In the genomic region with DNA sequence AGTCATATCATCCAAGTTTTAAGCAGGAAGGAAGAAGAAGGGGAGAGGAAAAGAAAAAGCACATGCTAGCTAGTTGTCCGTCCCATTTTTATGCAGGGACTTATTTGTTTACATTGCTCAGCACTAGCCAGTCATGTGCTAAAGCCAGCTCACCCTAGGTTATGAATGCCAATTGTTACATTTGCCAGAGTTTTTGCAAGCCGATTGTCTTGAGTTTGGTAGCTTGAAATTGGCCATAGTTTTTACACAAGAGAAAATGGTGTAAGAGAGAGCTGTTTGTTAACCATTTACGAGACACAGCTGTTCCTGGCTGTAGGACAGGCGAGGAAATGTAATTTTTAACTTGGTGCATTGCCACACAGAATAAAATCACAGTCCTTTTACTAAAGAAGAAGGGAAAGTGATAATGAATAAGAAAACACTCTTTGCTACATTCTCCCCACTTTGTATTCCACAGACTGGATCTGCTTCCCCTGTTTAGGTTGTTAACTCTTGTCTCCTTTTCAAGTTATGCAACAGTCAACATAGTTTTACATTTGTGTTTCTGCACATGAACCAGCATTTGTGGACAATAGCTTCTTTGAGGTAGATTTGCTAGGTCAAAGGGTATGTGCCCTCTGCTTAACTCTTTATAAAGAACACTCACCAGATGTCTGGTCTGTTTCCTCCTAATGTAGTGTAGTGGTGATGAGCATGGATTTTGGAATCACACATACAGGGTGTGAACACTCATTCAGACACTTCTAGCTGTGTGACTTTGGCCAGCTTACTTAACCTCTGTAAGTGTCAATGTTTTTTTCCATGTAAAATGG, we compare ENCODE assay signal across 13 cellular contexts.
A peak's percentile ranks its signal among the peaks of the same experiment; 100 is the strongest.
DNase-seq lines count a peak whose midpoint lies in the region; ATAC-seq and TF ChIP-seq lines count a peak whose summit lies in the region.
"Had no signal": no experiment of that assay in that cellular context is flagged by ENCODE, and none has a peak within 500 bp of the region (broad histone marks: within the 10 kb centered on the region; RNA-seq: fewer than 3 reads in every experiment).

No MANE protein-coding gene starts in this region.

- no peaks in the 10 kb centered on the region for H3K9me3 Mint-ChIP-seq in CD4-positive, alpha-beta T cell
- H3K9me3 Mint-ChIP-seq in natural killer cell treated with Interleukin-12 subunit alpha and Interleukin-12 subunit beta and Interleukin-15 and Interleukin-18, amount 100 ng/mL, for 72 hours: no peaks in the 10 kb centered on the region
- H3K9me3 Mint-ChIP-seq: activated T-cell treated with anti-CD3 and anti-CD28 coated beads, Interleukin-2, amount 50 U/mL, for 4 hours had no signal

- DNase-seq in EH (ENCODE audit: low read depth): peak; percentile 9
- peak; percentile 43 to 82 for DNase-seq in cardiac fibroblast (ENCODE audit: low read depth in 2 of 2)
- DNase-seq in right cardiac atrium: no peak
- peak; percentile 91 for DNase-seq in renal cortical epithelial cell (ENCODE audit: low read depth)
- DNase-seq in CD4-positive, alpha-beta T cell: no peak
- DNase-seq in HUDEP-2 (lab: John Stamatoyannopoulos, UW; ENCODE audit: unreplicated experiment in 76 of 76): no peak
- DNase-seq in NCI-H748 treated with DMSO at 0.1 percent for 48 hours (lab: John Stamatoyannopoulos, UW): no peak
- no peak for DNase-seq in natural killer cell treated with Interleukin-12 subunit alpha and Interleukin-12 subunit beta and Interleukin-15 and Interleukin-18, amount 100 ng/mL, for 72 hours (ENCODE audit: low spot score)
- DNase-seq: activated T-cell treated with anti-CD3 and anti-CD28 coated beads, Interleukin-2, amount 50 U/mL, for 4 hours; NCI-H226; ovary had no signal

- no peak for TF ChIP-seq CTCF in cardiac fibroblast (IDR thresholded peaks at IDR 0.05; ENCODE audit: low read depth, low read length)
- no peak for TF ChIP-seq CTCF in CD4-positive, alpha-beta T cell (IDR thresholded peaks at IDR 0.05)

- no peak overlapping the region for H3K27ac Mint-ChIP-seq in CD4-positive, alpha-beta T cell
- H3K27ac Mint-ChIP-seq in natural killer cell treated with Interleukin-12 subunit alpha and Interleukin-12 subunit beta and Interleukin-15 and Interleukin-18, amount 100 ng/mL, for 72 hours: no peak overlapping the region

- H3K27ac ChIP-seq in right cardiac atrium (ENCODE audit: low read length): no peak overlapping the region
- no peak overlapping the region for H3K27ac ChIP-seq in CD4-positive, alpha-beta T cell (ENCODE audit: low read depth, low read length)

- H3K4me1 Mint-ChIP-seq in CD4-positive, alpha-beta T cell (ENCODE audit: low read depth): no peaks in the 10 kb centered on the region
- no peaks in the 10 kb centered on the region for H3K4me1 Mint-ChIP-seq in natural killer cell treated with Interleukin-12 subunit alpha and Interleukin-12 subunit beta and Interleukin-15 and Interleukin-18, amount 100 ng/mL, for 72 hours (ENCODE audit: low read depth in 2 of 2)
- H3K4me1 Mint-ChIP-seq: CD14-positive monocyte had no signal

- ATAC-seq in right cardiac atrium: peak; percentile 66 to 82
- no peak for ATAC-seq in CD4-positive, alpha-beta T cell (ENCODE audit: poor library complexity)
- no peak for ATAC-seq in natural killer cell treated with Interleukin-12 subunit alpha and Interleukin-12 subunit beta and Interleukin-15 and Interleukin-18, amount 100 ng/mL, for 72 hours
- ATAC-seq: activated T-cell treated with anti-CD3 and anti-CD28 coated beads, Interleukin-2, amount 50 U/mL, for 4 hours; HCT116 had no signal

- WGBS in right cardiac atrium: 50% methylated on average over 4 of the region's 4 CpGs

- H3K36me3 Mint-ChIP-seq in CD4-positive, alpha-beta T cell (ENCODE audit: low read depth): no peaks in the 10 kb centered on the region
- no peaks in the 10 kb centered on the region for H3K36me3 Mint-ChIP-seq in natural killer cell treated with Interleukin-12 subunit alpha and Interleukin-12 subunit beta and Interleukin-15 and Interleukin-18, amount 100 ng/mL, for 72 hours

- H3K4me1 ChIP-seq in right cardiac atrium (ENCODE audit: control insufficient read depth, insufficient read depth, low read length): peaks cover 2% of the 10 kb centered on the region

- POLR2A ChIA-PET in CD4-positive, alpha-beta T cell (lab: Charles Lee): no interaction called here

- H3K9me3 ChIP-seq in right cardiac atrium (ENCODE audit: control insufficient read depth, low read length): no peaks in the 10 kb centered on the region
- no peaks in the 10 kb centered on the region for H3K9me3 ChIP-seq in CD4-positive, alpha-beta T cell (ENCODE audit: control insufficient read depth, low read length)
- H3K9me3 ChIP-seq: ovary had no signal

- H3K27me3 ChIP-seq in right cardiac atrium (ENCODE audit: control insufficient read depth, insufficient read depth): no peaks in the 10 kb centered on the region
- H3K27me3 ChIP-seq in CD4-positive, alpha-beta T cell (ENCODE audit: control insufficient read depth, insufficient read depth, low read length): no peaks in the 10 kb centered on the region
- H3K27me3 ChIP-seq: ovary had no signal

- CTCF ChIA-PET in CD4-positive, alpha-beta T cell (lab: Charles Lee): no interaction called here

- intact Hi-C loops in right cardiac atrium (cut with DNase I): loop anchor here in 1 of 4 donors (10.0 kb wide), 1 partner anchor 384 kb away; the partner anchor contains the start of gene ZNF503
- intact Hi-C loops in CD4-positive, alpha-beta T cell (cut with DNase I, micrococcal nuclease): no loop called here

- H3K27me3 Mint-ChIP-seq in CD4-positive, alpha-beta T cell: peaks cover 14% of the 10 kb centered on the region
- H3K27me3 Mint-ChIP-seq in natural killer cell treated with Interleukin-12 subunit alpha and Interleukin-12 subunit beta and Interleukin-15 and Interleukin-18, amount 100 ng/mL, for 72 hours: peaks cover 0 to 2% of the 10 kb centered on the region in 2 donors

- H3K4me3 Mint-ChIP-seq in CD4-positive, alpha-beta T cell: no peak overlapping the region
- no peak overlapping the region for H3K4me3 Mint-ChIP-seq in natural killer cell treated with Interleukin-12 subunit alpha and Interleukin-12 subunit beta and Interleukin-15 and Interleukin-18, amount 100 ng/mL, for 72 hours
- H3K4me3 Mint-ChIP-seq: activated T-cell treated with anti-CD3 and anti-CD28 coated beads, Interleukin-2, amount 50 U/mL, for 4 hours; CD14-positive monocyte had no signal

- H3K4me3 ChIP-seq in cardiac fibroblast (replicated peaks in 1 of 2; ENCODE audit: low read depth in 2 of 2, low read length in 2 of 2): no peak overlapping the region
- no peak overlapping the region for H3K4me3 ChIP-seq in right cardiac atrium (ENCODE audit: low read length)
- H3K4me3 ChIP-seq: ovary had no signal

Comparison
In these comparisons a context has a peak if more than half of its experiments do, and no peak if none do; other contexts are left out.
1. DNase-seq: peak in EH (single experiment), cardiac fibroblast (2 of 2) and renal cortical epithelial cell (single experiment); none in right cardiac atrium (0 of 3), CD4-positive, alpha-beta T cell (0 of 10), HUDEP-2 (0 of 76), NCI-H748 treated with DMSO at 0.1 percent for 48 hours (single experiment) and natural killer cell treated with Interleukin-12 subunit alpha and Interleukin-12 subunit beta and Interleukin-15 and Interleukin-18, amount 100 ng/mL, for 72 hours (single experiment).
2. ATAC-seq: peak in right cardiac atrium (2 of 2); none in CD4-positive, alpha-beta T cell (single experiment) and natural killer cell treated with Interleukin-12 subunit alpha and Interleukin-12 subunit beta and Interleukin-15 and Interleukin-18, amount 100 ng/mL, for 72 hours (0 of 2).